12 cellular contexts compared by ENCODE assay signal in genomic region chr9:135978650-135979461, GRCh38. TPM values are rescaled to one million over a fixed set of nuclear protein-coding genes. Genes with fewer than 3 reads are reported as not detected.
DNase-seq lines count a peak whose midpoint lies in the region; ATAC-seq and TF ChIP-seq lines count a peak whose summit lies in the region.
"Had no signal": no experiment of that assay in that cellular context is flagged by ENCODE, and none has a peak within 500 bp of the region (broad histone marks: within the 10 kb centered on the region; RNA-seq: fewer than 3 reads in every experiment).

No MANE protein-coding gene starts in this region.

- ATAC-seq in HCT116 = 0 out of 2 replicates have a peak, but pooled peaks have one; percentile 19
- ATAC-seq in central memory CD8-positive, alpha-beta T cell (replicated peaks; ENCODE audit: extremely low read depth, poor library complexity, severe bottlenecking) = peak; percentile 91

- H3K4me3 ChIP-seq in HCT116 (replicated peaks in 1 of 2; ENCODE audit: low read depth in 1 of 2, low read length in 2 of 2) (no peak overlapping the region), brain microvascular endothelial cell (ENCODE audit: low read depth, low read length) (no peak overlapping the region)
- H3K4me3 ChIP-seq: right lobe of liver, vagina had no signal

- H3K27ac Mint-ChIP-seq in central memory CD8-positive, alpha-beta T cell (ENCODE audit: low read depth) = peak overlapping the region; percentile 59

- no peak for TF ChIP-seq RAD21 in HCT116 (IDR thresholded peaks at IDR 0.05; ENCODE audit: low read depth)

- no peaks in the 10 kb centered on the region for H3K36me3 ChIP-seq in HCT116 (ENCODE audit: control insufficient read depth in 1 of 2, insufficient read depth in 2 of 2, low read length in 2 of 2)
- no peaks in the 10 kb centered on the region for H3K36me3 ChIP-seq in brain microvascular endothelial cell (replicated peaks)
- H3K36me3 ChIP-seq: right lobe of liver, vagina had no signal

- CTCF ChIA-PET in HCT116 (lab: Charles Lee) = interaction anchor here (0.6 kb wide), 1 partner anchor 111 kb away, joined by 3 read pairs; no protein-coding TSS in a partner anchor

- RAD21 ChIA-PET in HCT116 (lab: Charles Lee; ENCODE audit: low non-redundant PET in 1 of 2, low total read pairs in 2 of 2, uncharacterized antibody in 2 of 2, unreplicated experiment in 2 of 2) = no interaction called here

- H3K27ac ChIP-seq in HCT116 (ENCODE audit: low read depth, low read length) (no peak overlapping the region), brain microvascular endothelial cell (no peak overlapping the region)
- H3K27ac ChIP-seq: right lobe of liver, vagina had no signal

- intact Hi-C loops in HCT116 (cut with micrococcal nuclease) = no loop called here

- no peaks in the 10 kb centered on the region for H3K27me3 ChIP-seq in HCT116 (ENCODE audit: insufficient read depth, low read length)
- H3K27me3 ChIP-seq in brain microvascular endothelial cell (replicated peaks) = peaks cover 4% of the 10 kb centered on the region
- H3K27me3 ChIP-seq: right lobe of liver, vagina had no signal

- no peaks in the 10 kb centered on the region for H3K9me2 ChIP-seq in HCT116 (ENCODE audit: insufficient read depth)

- TF ChIP-seq POLR2A in HCT116 (IDR thresholded peaks at IDR 0.05; ENCODE audit: borderline replicate concordance, extremely low read depth, insufficient read depth, insufficient read length) = no peak

- no peaks in the 10 kb centered on the region for H3K9me3 Mint-ChIP-seq in central memory CD8-positive, alpha-beta T cell
- H3K9me3 Mint-ChIP-seq: IgD-negative memory B cell had no signal

- H3K4me2 ChIP-seq in HCT116 (ENCODE audit: low read length) = no peak overlapping the region

- no peaks in the 10 kb centered on the region for H3K4me1 ChIP-seq in HCT116 (ENCODE audit: control insufficient read depth in 1 of 2, insufficient read depth in 2 of 2, low read length in 2 of 2)
- H3K4me1 ChIP-seq: right lobe of liver had no signal

- BruUV-seq in HCT116 (replicated peaks; lab: Mats Ljungman, UMichigan) = no TSS peak

- TF ChIP-seq CTCF in HCT116 (IDR thresholded peaks at IDR 0.05 in 2 of 3, conservative IDR thresholded peaks at IDR 0.05 in 1 of 3; ENCODE audit: borderline replicate concordance in 1 of 3, insufficient read depth in 1 of 3, low read depth in 2 of 3, low read length in 2 of 3) = no peak
- TF ChIP-seq CTCF in brain microvascular endothelial cell (IDR thresholded peaks at IDR 0.05; ENCODE audit: low read depth, low read length, missing control alignments) = no peak

- H3K27me3 Mint-ChIP-seq in central memory CD8-positive, alpha-beta T cell = no peaks in the 10 kb centered on the region

- H3K79me2 ChIP-seq in HCT116 (ENCODE audit: insufficient read depth, low read length) = no peaks in the 10 kb centered on the region

- peaks cover 4% of the 10 kb centered on the region for H3K36me3 Mint-ChIP-seq in central memory CD8-positive, alpha-beta T cell (ENCODE audit: insufficient read depth)
- H3K36me3 Mint-ChIP-seq: IgD-negative memory B cell had no signal

- POLR2A ChIA-PET in HCT116 (lab: Charles Lee) = no interaction called here

- H3K4me3 Mint-ChIP-seq in central memory CD8-positive, alpha-beta T cell = peak overlapping the region; percentile 48

- peaks cover 10% of the 10 kb centered on the region for H3K4me1 Mint-ChIP-seq in central memory CD8-positive, alpha-beta T cell

- H3K9ac ChIP-seq in HCT116 (ENCODE audit: low read length) = no peak overlapping the region

- in situ Hi-C loops in brain microvascular endothelial cell (cut with HindIII; ENCODE audit: low pct_ligation_motif_present, low sequenced_read_pairs) = no loop called here

- H3K9me3 ChIP-seq in HCT116 (ENCODE audit: control insufficient read depth in 1 of 2, insufficient read depth in 1 of 2, low read depth in 1 of 2, low read length in 2 of 2) = no peaks in the 10 kb centered on the region
- H3K9me3 ChIP-seq: right lobe of liver, vagina had no signal

- DNase-seq in HCT116 (ENCODE audit: low read depth, low spot score) (no peak), NCI-H1694 (lab: John Stamatoyannopoulos, UW) (no peak), NCI-H2227 treated with DMSO at 0.1 percent for 48 hours (lab: John Stamatoyannopoulos, UW) (no peak), brain microvascular endothelial cell (no peak), NCI-H524 (lab: John Stamatoyannopoulos, UW) (no peak)
- peak; percentile 38 for DNase-seq in activated CD4-positive, alpha-beta T cell treated with anti-CD3 and anti-CD28 coated beads for 1 hour
- DNase-seq in central memory CD8-positive, alpha-beta T cell (ENCODE audit: low spot score in 2 of 2) = peak; percentile 44 to 56
- peak; percentile 38 for DNase-seq in stimulated activated CD4-positive, alpha-beta T cell treated with anti-CD3 and anti-CD28 coated beads, Interleukin-2, amount 100 ng/mL, for 24 hours
- DNase-seq: SHP77 had no signal

- H2AFZ ChIP-seq in HCT116 (ENCODE audit: low read depth, low read length, poor library complexity, severe bottlenecking) = no peak overlapping the region

- no peaks in the 10 kb centered on the region for H4K20me1 ChIP-seq in HCT116 (ENCODE audit: insufficient read depth)

TF ChIP-seq in HCT116, 20 proteins besides CTCF, POLR2A, EP300 and RAD21 (continues in another document):
- TF ChIP-seq ATF3 (IDR thresholded peaks at IDR 0.05) (no peak), EZH2 (IDR thresholded peaks at IDR 0.05) (no peak), MAX (IDR thresholded peaks at IDR 0.05) (no peak), CEBPB (IDR thresholded peaks at IDR 0.05; ENCODE audit: low read depth) (no peak), SIN3A (IDR thresholded peaks at IDR 0.05; ENCODE audit: low read depth) (no peak), EZH2phosphoT487 (IDR thresholded peaks at IDR 0.05; ENCODE audit: borderline replicate concordance) (no peak), ZBTB33 (IDR thresholded peaks at IDR 0.05; ENCODE audit: extremely low read depth, insufficient replicate concordance, low read length) (no peak), REST (IDR thresholded peaks at IDR 0.05; ENCODE audit: low read depth) (no peak), FOSL1 (IDR thresholded peaks at IDR 0.05; ENCODE audit: low read depth) (no peak), YY1 (IDR thresholded peaks at IDR 0.05; ENCODE audit: extremely low read depth, insufficient replicate concordance, low read depth, low read length) (no peak), POLR2AphosphoS5 (IDR thresholded peaks at IDR 0.05; ENCODE audit: low read depth, low read length) (no peak), CBX3 (IDR thresholded peaks at IDR 0.05; ENCODE audit: low read depth) (no peak), ZFX (IDR thresholded peaks at IDR 0.05) (no peak), SRF (IDR thresholded peaks at IDR 0.05; ENCODE audit: low read depth) (no peak), JUND (IDR thresholded peaks at IDR 0.05) (no peak), ELF1 (IDR thresholded peaks at IDR 0.05; ENCODE audit: borderline replicate concordance, low read depth) (no peak), ZNF274 (IDR thresholded peaks at IDR 0.05; ENCODE audit: low read depth, low read length) (no peak), SP1 (IDR thresholded peaks at IDR 0.05; ENCODE audit: low read depth) (no peak)

RNA-seq across cellular contexts. Expression of gene UBAC1, which starts 17.7 kb away (rescaled TPM):
- total RNA-seq in HCT116 (2021; ENCODE audit: unreplicated experiment) = 54.8 TPM
- polyA plus RNA-seq in HCT116 (2012) = 37.7 and 48.4 TPM in 2 replicates

Comparison
In these comparisons a context has a peak if more than half of its experiments do, and no peak if none do; other contexts are left out.
1. DNase-seq: peak in activated CD4-positive, alpha-beta T cell treated with anti-CD3 and anti-CD28 coated beads for 1 hour (single experiment), central memory CD8-positive, alpha-beta T cell (2 of 2) and stimulated activated CD4-positive, alpha-beta T cell treated with anti-CD3 and anti-CD28 coated beads, Interleukin-2, amount 100 ng/mL, for 24 hours (2 of 2); none in HCT116 (single experiment), NCI-H1694 (single experiment), NCI-H2227 treated with DMSO at 0.1 percent for 48 hours (single experiment), brain microvascular endothelial cell (single experiment) and NCI-H524 (0 of 2).